Comparison of ENCODE assay signal across 10 cellular contexts in genomic region chr1:115112496-115113375, GRCh38. TPM values are rescaled to one million over a fixed set of nuclear protein-coding genes. Genes with fewer than 3 reads are reported as not detected.
DNase-seq lines count a peak whose midpoint lies in the region; ATAC-seq and TF ChIP-seq lines count a peak whose summit lies in the region.
"Had no signal": no experiment of that assay in that cellular context is flagged by ENCODE, and none has a peak within 500 bp of the region (broad histone marks: within the 10 kb centered on the region; RNA-seq: fewer than 3 reads in every experiment).

No MANE protein-coding gene starts in this region.

- no peaks in the 10 kb centered on the region for H3K27me3 Mint-ChIP-seq in activated CD8-positive, alpha-beta memory T cell treated with anti-CD3 and anti-CD28 coated beads, Interleukin-2, amount 10 ng/mL, durations not matched to agents 7 days and 5 days

- no peaks in the 10 kb centered on the region for H3K9me2 ChIP-seq in MM.1S (replicated peaks; ENCODE audit: insufficient read depth, low read length)

- peaks cover 2% of the 10 kb centered on the region for H3K36me3 Mint-ChIP-seq in activated CD8-positive, alpha-beta memory T cell treated with anti-CD3 and anti-CD28 coated beads, Interleukin-2, amount 10 ng/mL, durations not matched to agents 7 days and 5 days
- H3K36me3 Mint-ChIP-seq: stimulated activated effector memory CD8-positive, alpha-beta T cell treated with anti-CD3 and anti-CD28 coated beads, Interleukin-12 subunit alpha, Interleukin-12 subunit beta, amount 100 ng/mL, for 72 hours had no signal

- no peak overlapping the region for H3K27ac ChIP-seq in MM.1S (ENCODE audit: low read length)
- no peak overlapping the region for H3K27ac ChIP-seq in parathyroid adenoma

- H3K4me2 ChIP-seq in MM.1S (ENCODE audit: low read depth, low read length) (no peak overlapping the region), parathyroid adenoma (ENCODE audit: low read length) (no peak overlapping the region)

- peak; percentile 91 for DNase-seq in ELF-1 (ENCODE audit: low read depth, low spot score)
- DNase-seq in MM.1S: no peak
- peak; percentile 54 for DNase-seq in activated CD8-positive, alpha-beta memory T cell treated with anti-CD3 and anti-CD28 coated beads, Interleukin-2, amount 10 ng/mL, durations not matched to agents 7 days and 5 days
- DNase-seq in fibroblast of mammary gland (ENCODE audit: low read depth): no peak

- H3F3A ChIP-seq in MM.1S (ENCODE audit: insufficient read depth, low read length): no peaks in the 10 kb centered on the region

- H3K36me3 ChIP-seq in MM.1S (replicated peaks; ENCODE audit: insufficient read depth, low read length): no peaks in the 10 kb centered on the region
- H3K36me3 ChIP-seq in parathyroid adenoma (ENCODE audit: control insufficient read depth, insufficient read depth, low read length): no peaks in the 10 kb centered on the region

- H3K79me2 ChIP-seq in MM.1S (ENCODE audit: low read length) (no peaks in the 10 kb centered on the region), parathyroid adenoma (no peaks in the 10 kb centered on the region)

- H4K20me1 ChIP-seq in MM.1S (ENCODE audit: insufficient read depth, low read length): no peaks in the 10 kb centered on the region

- no peaks in the 10 kb centered on the region for H3K9me3 Mint-ChIP-seq in activated CD8-positive, alpha-beta memory T cell treated with anti-CD3 and anti-CD28 coated beads, Interleukin-2, amount 10 ng/mL, durations not matched to agents 7 days and 5 days (ENCODE audit: low read depth)
- H3K9me3 Mint-ChIP-seq: stimulated activated effector memory CD8-positive, alpha-beta T cell treated with anti-CD3 and anti-CD28 coated beads, Interleukin-12 subunit alpha, Interleukin-12 subunit beta, amount 100 ng/mL, for 72 hours; T-helper 1 cell treated with Interleukin-12 subunit alpha and Interleukin-12 subunit beta and Interleukin-4 antibody, amounts not matched to agents 30 μg/mL and 1 μg/mL, for 36 hours had no signal

- H3K9ac ChIP-seq in MM.1S (ENCODE audit: low read length) (no peak overlapping the region), parathyroid adenoma (no peak overlapping the region)

- H3K4me1 Mint-ChIP-seq in activated CD8-positive, alpha-beta memory T cell treated with anti-CD3 and anti-CD28 coated beads, Interleukin-2, amount 10 ng/mL, durations not matched to agents 7 days and 5 days: no peaks in the 10 kb centered on the region

- H3K4me3 ChIP-seq in MM.1S (ENCODE audit: low read length) (no peak overlapping the region), fibroblast of mammary gland (ENCODE audit: control insufficient read depth, low read depth, low read length) (no peak overlapping the region), parathyroid adenoma (ENCODE audit: low read depth, low read length) (no peak overlapping the region)

- CTCF ChIA-PET in activated CD8-positive, alpha-beta memory T cell treated with anti-CD3 and anti-CD28 coated beads, Interleukin-2, amount 10 ng/mL, durations not matched to agents 7 days and 5 days (lab: Charles Lee): interaction anchor here (0.6 to 4.2 kb wide), 23 partner anchors 10 to 1258 kb away, joined by 3 to 44 read pairs (median 5); partner anchors contain the start of gene TSHB

- peak; percentile 47 for ATAC-seq in activated CD8-positive, alpha-beta memory T cell treated with anti-CD3 and anti-CD28 coated beads, Interleukin-2, amount 10 ng/mL, durations not matched to agents 7 days and 5 days
- ATAC-seq in GM21447 (IDR thresholded peaks at IDR 0.05; ENCODE audit: unreplicated experiment) (no peak), HG03520 (IDR thresholded peaks at IDR 0.05; ENCODE audit: unreplicated experiment) (no peak), HG03135 (IDR thresholded peaks at IDR 0.05; ENCODE audit: unreplicated experiment) (no peak)

- TF ChIP-seq CTCF in MM.1S (IDR thresholded peaks at IDR 0.05; ENCODE audit: low read length) (peak; percentile 73), fibroblast of mammary gland (conservative IDR thresholded peaks at IDR 0.05; ENCODE audit: control insufficient read depth, insufficient read depth, low read depth, low read length) (peak; percentile 83), parathyroid adenoma (IDR thresholded peaks at IDR 0.05) (peak; percentile 77)

- H2AFZ ChIP-seq in MM.1S (ENCODE audit: low read length): no peak overlapping the region
- peak overlapping the region; percentile 17 for H2AFZ ChIP-seq in parathyroid adenoma

- H3K27me3 ChIP-seq in MM.1S (replicated peaks; ENCODE audit: insufficient read depth, low read length) (no peaks in the 10 kb centered on the region), parathyroid adenoma (ENCODE audit: control insufficient read depth, insufficient read depth, low read length) (no peaks in the 10 kb centered on the region)

- H3K9me3 ChIP-seq in MM.1S (replicated peaks; ENCODE audit: insufficient read depth, low read length) (no peaks in the 10 kb centered on the region), parathyroid adenoma (ENCODE audit: control insufficient read depth, low read length) (no peaks in the 10 kb centered on the region)

- H3K4me3 Mint-ChIP-seq in activated CD8-positive, alpha-beta memory T cell treated with anti-CD3 and anti-CD28 coated beads, Interleukin-2, amount 10 ng/mL, durations not matched to agents 7 days and 5 days: no peak overlapping the region
- H3K4me3 Mint-ChIP-seq: stimulated activated effector memory CD8-positive, alpha-beta T cell treated with anti-CD3 and anti-CD28 coated beads, Interleukin-12 subunit alpha, Interleukin-12 subunit beta, amount 100 ng/mL, for 72 hours; T-helper 1 cell treated with Interleukin-12 subunit alpha and Interleukin-12 subunit beta and Interleukin-4 antibody, amounts not matched to agents 30 μg/mL and 1 μg/mL, for 36 hours had no signal

- H3K27ac Mint-ChIP-seq in activated CD8-positive, alpha-beta memory T cell treated with anti-CD3 and anti-CD28 coated beads, Interleukin-2, amount 10 ng/mL, durations not matched to agents 7 days and 5 days: no peak overlapping the region
- H3K27ac Mint-ChIP-seq: stimulated activated effector memory CD8-positive, alpha-beta T cell treated with anti-CD3 and anti-CD28 coated beads, Interleukin-12 subunit alpha, Interleukin-12 subunit beta, amount 100 ng/mL, for 72 hours; T-helper 1 cell treated with Interleukin-12 subunit alpha and Interleukin-12 subunit beta and Interleukin-4 antibody, amounts not matched to agents 30 μg/mL and 1 μg/mL, for 36 hours had no signal

- H3K4me1 ChIP-seq in MM.1S (ENCODE audit: low read length): no peaks in the 10 kb centered on the region
- no peaks in the 10 kb centered on the region for H3K4me1 ChIP-seq in parathyroid adenoma

RNA-seq across cellular contexts. Expression of gene TSPAN2, which starts 23.4 kb away (rescaled TPM):
- total RNA-seq in activated CD8-positive, alpha-beta memory T cell treated with anti-CD3 and anti-CD28 coated beads, Interleukin-2, amount 10 ng/mL, durations not matched to agents 7 days and 5 days: 1 to 10 TPM; 1.2 to 2.3 TPM

Comparison
In these comparisons a context has a peak if more than half of its experiments do, and no peak if none do; other contexts are left out.
1. DNase-seq: peak in ELF-1 (single experiment) and activated CD8-positive, alpha-beta memory T cell treated with anti-CD3 and anti-CD28 coated beads, Interleukin-2, amount 10 ng/mL, durations not matched to agents 7 days and 5 days (single experiment); none in MM.1S (single experiment) and fibroblast of mammary gland (single experiment).
2. Peak in every context shown above with its lines, with median percentiles within 50 percentile points of each other: CTCF ChIP-seq.